20 cellular contexts compared by ENCODE assay signal in the genomic region with DNA sequence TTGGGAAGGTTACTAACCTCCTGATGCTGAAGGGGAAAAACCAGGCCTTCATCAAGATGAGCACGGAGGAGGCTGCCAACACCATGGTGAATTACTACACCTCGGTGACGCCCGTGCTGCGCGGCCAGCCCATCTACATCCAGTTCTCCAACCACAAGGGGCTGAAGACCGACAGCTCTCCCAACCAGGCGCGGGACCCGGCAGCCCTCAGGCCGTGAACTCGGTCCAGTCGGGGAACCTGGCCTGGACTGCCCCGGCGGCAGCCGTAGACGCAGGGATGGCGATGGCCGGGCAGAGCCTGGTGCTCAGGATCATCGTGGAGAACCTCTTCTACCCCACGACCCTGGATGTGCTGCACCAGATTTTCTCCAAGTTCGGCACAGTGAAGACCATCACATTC.
DNase-seq lines count a peak whose midpoint lies in the region; TF ChIP-seq lines count a peak whose summit lies in the region.
"Had no signal": no experiment of that assay in that cellular context is flagged by ENCODE, and none has a peak within 500 bp of the region (broad histone marks: within the 10 kb centered on the region; RNA-seq: fewer than 3 reads in every experiment).

No MANE protein-coding gene starts in this region.

- H3K14ac ChIP-seq in neuronal stem cell (ENCODE audit: low read length), result no peak overlapping the region

- no peak for DNase-seq in dorsolateral prefrontal cortex
- no peak for DNase-seq in neuronal stem cell (ENCODE audit: low spot score)
- DNase-seq in RKO (ENCODE audit: low spot score), result no peak
- no peak for DNase-seq in activated T-helper 2 cell treated with anti-CD3 and anti-CD28 coated beads, Interferon-gamma antibody, Interleukin-2, Interleukin-4, amounts not matched to agents 10 μg/mL and 5 μg/mL and 100 μg/mL, durations not matched to agents 14 hours and 24 hours and 36 hours (ENCODE audit: low spot score)
- DNase-seq in GM10248 (ENCODE audit: extremely low spot score), result no peak
- DNase-seq in OCI-M2 (lab: John Stamatoyannopoulos, UW; ENCODE audit: unreplicated experiment), result no peak
- DNase-seq: Calu3; CD4-positive, CD25-positive, alpha-beta regulatory T cell; CD8-positive, alpha-beta memory T cell; DMS53; DND-41; GOT3; HCEC 1CT had no signal

- no peak overlapping the region for H3K9ac ChIP-seq in neuronal stem cell (ENCODE audit: low read depth, low read length, poor library complexity)
- H3K9ac ChIP-seq: BLaER1 had no signal

- H3K27me3 Mint-ChIP-seq in activated T-helper 2 cell treated with anti-CD3 and anti-CD28 coated beads, Interferon-gamma antibody, Interleukin-2, Interleukin-4, amounts not matched to agents 10 μg/mL and 5 μg/mL and 100 μg/mL, durations not matched to agents 14 hours and 24 hours and 36 hours (ENCODE audit: low read depth), result no peaks in the 10 kb centered on the region
- H3K27me3 Mint-ChIP-seq: B cell; CD4-positive, CD25-positive, alpha-beta regulatory T cell; CD8-positive, alpha-beta memory T cell had no signal

- H3K4ac ChIP-seq in neuronal stem cell (ENCODE audit: low read length), result no peak overlapping the region

- H3K79me1 ChIP-seq in neuronal stem cell (ENCODE audit: low read depth, low read length), result no peaks in the 10 kb centered on the region

- no peaks in the 10 kb centered on the region for H3K36me3 ChIP-seq in neuronal stem cell (replicated peaks in 1 of 2; ENCODE audit: control insufficient read depth in 2 of 2, insufficient read depth in 2 of 2, low read length in 2 of 2)
- H3K36me3 ChIP-seq: BLaER1 had no signal

- H3K23ac ChIP-seq in neuronal stem cell (ENCODE audit: low read depth, low read length, poor library complexity), result no peak overlapping the region

- peak overlapping the region; percentile 78 for H2BK12ac ChIP-seq in neuronal stem cell (ENCODE audit: low read length)

- no peak overlapping the region for H4K8ac ChIP-seq in neuronal stem cell (ENCODE audit: low read depth, low read length)

- H3K27me3 ChIP-seq in dorsolateral prefrontal cortex, result no peaks in the 10 kb centered on the region
- no peaks in the 10 kb centered on the region for H3K27me3 ChIP-seq in neuronal stem cell (ENCODE audit: control insufficient read depth in 3 of 3, insufficient read depth in 3 of 3, low read depth in 1 of 3, low read length in 3 of 3)
- H3K27me3 ChIP-seq: BLaER1 had no signal

- H2BK15ac ChIP-seq in neuronal stem cell (ENCODE audit: low read length), result peak overlapping the region; percentile 22

- no peak overlapping the region for H4K91ac ChIP-seq in neuronal stem cell (ENCODE audit: low read depth, low read length, poor library complexity)

- POLR2A ChIA-PET in GM10248 (lab: Yijun Ruan, JAX), result no interaction called here

- H3K4me3 Mint-ChIP-seq in activated T-helper 2 cell treated with anti-CD3 and anti-CD28 coated beads, Interferon-gamma antibody, Interleukin-2, Interleukin-4, amounts not matched to agents 10 μg/mL and 5 μg/mL and 100 μg/mL, durations not matched to agents 14 hours and 24 hours and 36 hours (ENCODE audit: low read depth), result no peak overlapping the region
- H3K4me3 Mint-ChIP-seq: B cell; CD4-positive, CD25-positive, alpha-beta regulatory T cell; CD8-positive, alpha-beta memory T cell had no signal

- TF ChIP-seq CTCF in dorsolateral prefrontal cortex (IDR thresholded peaks at IDR 0.05 in 54 of 56, conservative IDR thresholded peaks at IDR 0.05 in 2 of 56; ENCODE audit: low read depth in 1 of 56, partially characterized antibody in 56 of 56) (no peak), GM10248 (IDR thresholded peaks at IDR 0.05; ENCODE audit: control extremely low read depth, extremely low read depth, low read depth, missing control alignments) (no peak)

- H3K27ac Mint-ChIP-seq in activated T-helper 2 cell treated with anti-CD3 and anti-CD28 coated beads, Interferon-gamma antibody, Interleukin-2, Interleukin-4, amounts not matched to agents 10 μg/mL and 5 μg/mL and 100 μg/mL, durations not matched to agents 14 hours and 24 hours and 36 hours, result no peak overlapping the region
- H3K27ac Mint-ChIP-seq: B cell; CD4-positive, CD25-positive, alpha-beta regulatory T cell; CD8-positive, alpha-beta memory T cell had no signal

- H3K4me1 ChIP-seq in neuronal stem cell (ENCODE audit: control insufficient read depth in 2 of 2, insufficient read depth in 1 of 2, low read depth in 1 of 2, low read length in 2 of 2), result peaks cover 7 to 17% of the 10 kb centered on the region in 2 donors

- H3K4me1 Mint-ChIP-seq in activated T-helper 2 cell treated with anti-CD3 and anti-CD28 coated beads, Interferon-gamma antibody, Interleukin-2, Interleukin-4, amounts not matched to agents 10 μg/mL and 5 μg/mL and 100 μg/mL, durations not matched to agents 14 hours and 24 hours and 36 hours (ENCODE audit: low read depth), result peaks cover 27% of the 10 kb centered on the region

- H3K18ac ChIP-seq in neuronal stem cell (ENCODE audit: low read length), result peak overlapping the region; percentile 93

- no peaks in the 10 kb centered on the region for H3K9me3 Mint-ChIP-seq in activated T-helper 2 cell treated with anti-CD3 and anti-CD28 coated beads, Interferon-gamma antibody, Interleukin-2, Interleukin-4, amounts not matched to agents 10 μg/mL and 5 μg/mL and 100 μg/mL, durations not matched to agents 14 hours and 24 hours and 36 hours
- H3K9me3 Mint-ChIP-seq: CD4-positive, CD25-positive, alpha-beta regulatory T cell; CD8-positive, alpha-beta memory T cell had no signal

- no peaks in the 10 kb centered on the region for H3K36me3 Mint-ChIP-seq in activated T-helper 2 cell treated with anti-CD3 and anti-CD28 coated beads, Interferon-gamma antibody, Interleukin-2, Interleukin-4, amounts not matched to agents 10 μg/mL and 5 μg/mL and 100 μg/mL, durations not matched to agents 14 hours and 24 hours and 36 hours (ENCODE audit: low read depth)
- H3K36me3 Mint-ChIP-seq: CD4-positive, CD25-positive, alpha-beta regulatory T cell; CD8-positive, alpha-beta memory T cell had no signal

- H3K4me2 ChIP-seq in neuronal stem cell (ENCODE audit: insufficient read depth, low read length, poor library complexity, severe bottlenecking), result no peak overlapping the region
- H3K4me2 ChIP-seq: BLaER1 had no signal

- H3K27ac ChIP-seq in angular gyrus (ENCODE audit: low read depth, low read length), result peak overlapping the region; percentile 84
- H3K27ac ChIP-seq in dorsolateral prefrontal cortex, result peak overlapping the region in 58 of 59 donors; percentile 6 to 100 (median 96)
- H3K27ac ChIP-seq in neuronal stem cell (replicated peaks; ENCODE audit: low read length), result no peak overlapping the region
- H3K27ac ChIP-seq in temporal lobe (ENCODE audit: low read depth, low read length), result peak overlapping the region; percentile 86
- H3K27ac ChIP-seq: 22Rv1, BLaER1, C4-2B had no signal

- no peak overlapping the region for H2BK120ac ChIP-seq in neuronal stem cell (ENCODE audit: low read depth, low read length)

- H2AK5ac ChIP-seq in neuronal stem cell (ENCODE audit: low read depth, low read length), result peak overlapping the region; percentile 91

- peaks cover 0 to 4% of the 10 kb centered on the region in 2 donors for H3K9me3 ChIP-seq in neuronal stem cell (replicated peaks in 1 of 2; ENCODE audit: control insufficient read depth in 2 of 2, insufficient read depth in 1 of 2, low read depth in 1 of 2, low read length in 2 of 2)

- no CpG with 5 or more reads among the region's 22 CpGs for WGBS in neuronal stem cell (ENCODE audit: extremely low coverage in 2 of 2, insufficient read length in 2 of 2, insufficient replicate concordance in 1 of 2), 2 donors

- peak overlapping the region; percentile 8 for H2BK5ac ChIP-seq in neuronal stem cell (ENCODE audit: low read length)

- no peak overlapping the region for H2AFZ ChIP-seq in neuronal stem cell (ENCODE audit: low read length)

- CTCF ChIA-PET in GM10248 (lab: Yijun Ruan, JAX), result interaction anchor here (0.7 to 0.9 kb wide), 2 partner anchors 33 to 136 kb away, joined by 3 read pairs; no protein-coding TSS in a partner anchor

- H3K4me3 ChIP-seq in dorsolateral prefrontal cortex (no peak overlapping the region), neuronal stem cell (ENCODE audit: low read length in 2 of 2) (no peak overlapping the region)
- H3K4me3 ChIP-seq: BLaER1, GM12878 had no signal

- intact Hi-C loops in dorsolateral prefrontal cortex (cut with DNase I), result loop anchor here (2.0 to 5.0 kb wide), 2 partner anchors 37 to 41 kb away; no protein-coding TSS in a partner anchor
- intact Hi-C loops in activated T-helper 2 cell treated with anti-CD3 and anti-CD28 coated beads, Interferon-gamma antibody, Interleukin-2, Interleukin-4, amounts not matched to agents 10 μg/mL and 5 μg/mL and 100 μg/mL, durations not matched to agents 14 hours and 24 hours and 36 hours (cut with micrococcal nuclease), result no loop called here
